In the genomic region with DNA sequence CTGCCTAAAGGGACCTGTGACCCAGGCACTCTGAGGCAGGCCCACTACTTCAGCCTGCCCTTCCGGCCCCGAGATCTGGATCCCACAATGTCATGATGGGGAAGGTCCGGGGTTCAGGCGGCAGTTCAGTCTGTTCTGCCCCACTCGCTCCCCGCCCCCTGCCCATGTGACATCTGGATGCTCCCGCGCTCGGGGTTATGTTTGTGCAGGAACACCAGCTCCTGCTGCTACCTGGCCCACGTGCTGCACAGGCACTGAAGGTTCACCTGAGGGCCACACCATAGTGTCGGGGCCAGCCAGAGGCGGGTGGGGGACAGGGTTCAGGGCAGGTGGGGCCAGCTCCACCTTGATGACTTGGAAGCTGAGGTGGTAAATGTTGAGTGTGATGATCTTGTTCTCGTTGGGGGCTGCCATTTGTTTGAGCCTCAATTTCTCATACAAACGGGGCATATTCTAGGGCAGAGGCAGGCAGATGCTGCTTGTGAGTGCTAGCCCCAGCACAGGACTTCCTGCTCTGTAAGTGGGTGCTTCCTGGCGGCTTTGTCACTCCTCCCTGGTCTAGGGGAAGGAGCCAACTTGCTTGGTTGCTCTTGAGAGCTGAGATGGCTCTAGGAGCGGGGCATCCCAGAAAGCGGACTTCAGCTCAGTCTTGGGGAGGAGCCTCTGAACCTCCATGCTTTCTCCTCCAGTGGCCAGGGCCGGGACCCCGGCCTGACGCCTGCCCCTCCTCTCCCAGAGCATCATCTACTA, we compare ENCODE assay signal across 1 cellular context.
TF ChIP-seq lines count a peak whose summit lies in the region.

No MANE protein-coding gene starts in this region.

TF ChIP-seq in liver, 16 proteins besides CTCF, POLR2A, EP300 and RAD21:
- TF ChIP-seq JUND (IDR thresholded peaks at IDR 0.05) = no peak
- peak; percentile 43 for TF ChIP-seq SP1 (IDR thresholded peaks at IDR 0.05)
- no peak for TF ChIP-seq FOXA2 (IDR thresholded peaks at IDR 0.05)
- TF ChIP-seq EGR1 (IDR thresholded peaks at IDR 0.05; ENCODE audit: low read depth in 2 of 2) = no peak
- TF ChIP-seq, protein P1, sequence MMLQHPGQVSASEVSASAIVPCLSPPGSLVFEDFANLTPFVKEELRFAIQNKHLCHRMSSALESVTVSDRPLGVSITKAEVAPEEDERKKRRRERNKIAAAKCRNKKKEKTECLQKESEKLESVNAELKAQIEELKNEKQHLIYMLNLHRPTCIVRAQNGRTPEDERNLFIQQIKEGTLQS (IDR thresholded peaks at IDR 0.05) = no peak
- TF ChIP-seq, protein P2, sequence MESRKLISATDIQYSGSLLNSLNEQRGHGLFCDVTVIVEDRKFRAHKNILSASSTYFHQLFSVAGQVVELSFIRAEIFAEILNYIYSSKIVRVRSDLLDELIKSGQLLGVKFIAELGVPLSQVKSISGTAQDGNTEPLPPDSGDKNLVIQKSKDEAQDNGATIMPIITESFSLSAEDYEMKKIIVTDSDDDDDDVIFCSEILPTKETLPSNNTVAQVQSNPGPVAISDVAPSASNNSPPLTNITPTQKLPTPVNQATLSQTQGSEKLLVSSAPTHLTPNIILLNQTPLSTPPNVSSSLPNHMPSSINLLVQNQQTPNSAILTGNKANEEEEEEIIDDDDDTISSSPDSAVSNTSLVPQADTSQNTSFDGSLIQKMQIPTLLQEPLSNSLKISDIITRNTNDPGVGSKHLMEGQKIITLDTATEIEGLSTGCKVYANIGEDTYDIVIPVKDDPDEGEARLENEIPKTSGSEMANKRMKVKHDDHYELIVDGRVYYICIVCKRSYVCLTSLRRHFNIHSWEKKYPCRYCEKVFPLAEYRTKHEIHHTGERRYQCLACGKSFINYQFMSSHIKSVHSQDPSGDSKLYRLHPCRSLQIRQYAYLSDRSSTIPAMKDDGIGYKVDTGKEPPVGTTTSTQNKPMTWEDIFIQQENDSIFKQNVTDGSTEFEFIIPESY (IDR thresholded peaks at IDR 0.05) = no peak
- TF ChIP-seq, protein P3, sequence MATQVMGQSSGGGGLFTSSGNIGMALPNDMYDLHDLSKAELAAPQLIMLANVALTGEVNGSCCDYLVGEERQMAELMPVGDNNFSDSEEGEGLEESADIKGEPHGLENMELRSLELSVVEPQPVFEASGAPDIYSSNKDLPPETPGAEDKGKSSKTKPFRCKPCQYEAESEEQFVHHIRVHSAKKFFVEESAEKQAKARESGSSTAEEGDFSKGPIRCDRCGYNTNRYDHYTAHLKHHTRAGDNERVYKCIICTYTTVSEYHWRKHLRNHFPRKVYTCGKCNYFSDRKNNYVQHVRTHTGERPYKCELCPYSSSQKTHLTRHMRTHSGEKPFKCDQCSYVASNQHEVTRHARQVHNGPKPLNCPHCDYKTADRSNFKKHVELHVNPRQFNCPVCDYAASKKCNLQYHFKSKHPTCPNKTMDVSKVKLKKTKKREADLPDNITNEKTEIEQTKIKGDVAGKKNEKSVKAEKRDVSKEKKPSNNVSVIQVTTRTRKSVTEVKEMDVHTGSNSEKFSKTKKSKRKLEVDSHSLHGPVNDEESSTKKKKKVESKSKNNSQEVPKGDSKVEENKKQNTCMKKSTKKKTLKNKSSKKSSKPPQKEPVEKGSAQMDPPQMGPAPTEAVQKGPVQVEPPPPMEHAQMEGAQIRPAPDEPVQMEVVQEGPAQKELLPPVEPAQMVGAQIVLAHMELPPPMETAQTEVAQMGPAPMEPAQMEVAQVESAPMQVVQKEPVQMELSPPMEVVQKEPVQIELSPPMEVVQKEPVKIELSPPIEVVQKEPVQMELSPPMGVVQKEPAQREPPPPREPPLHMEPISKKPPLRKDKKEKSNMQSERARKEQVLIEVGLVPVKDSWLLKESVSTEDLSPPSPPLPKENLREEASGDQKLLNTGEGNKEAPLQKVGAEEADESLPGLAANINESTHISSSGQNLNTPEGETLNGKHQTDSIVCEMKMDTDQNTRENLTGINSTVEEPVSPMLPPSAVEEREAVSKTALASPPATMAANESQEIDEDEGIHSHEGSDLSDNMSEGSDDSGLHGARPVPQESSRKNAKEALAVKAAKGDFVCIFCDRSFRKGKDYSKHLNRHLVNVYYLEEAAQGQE (IDR thresholded peaks at IDR 0.05) = no peak
- no peak for TF ChIP-seq NR2F2 (IDR thresholded peaks at IDR 0.05)
- no peak for TF ChIP-seq GABPA (IDR thresholded peaks at IDR 0.05 in 1 of 2, conservative IDR thresholded peaks at IDR 0.05 in 1 of 2)
- TF ChIP-seq RXRA (IDR thresholded peaks at IDR 0.05) = peak; percentile 73 to 75
- no peak for TF ChIP-seq FOXA1 (IDR thresholded peaks at IDR 0.05)
- no peak for TF ChIP-seq HNF4G (IDR thresholded peaks at IDR 0.05)
- TF ChIP-seq, protein P4, sequence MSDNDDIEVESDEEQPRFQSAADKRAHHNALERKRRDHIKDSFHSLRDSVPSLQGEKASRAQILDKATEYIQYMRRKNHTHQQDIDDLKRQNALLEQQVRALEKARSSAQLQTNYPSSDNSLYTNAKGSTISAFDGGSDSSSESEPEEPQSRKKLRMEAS (IDR thresholded peaks at IDR 0.05) = no peak
- peak; percentile 35 to 48 for TF ChIP-seq HNF4A (conservative IDR thresholded peaks at IDR 0.05)
- no peak for TF ChIP-seq YY1 (IDR thresholded peaks at IDR 0.05)
- no peak for TF ChIP-seq TAF1 (conservative IDR thresholded peaks at IDR 0.05)
